ENCODE assay signal across 12 cellular contexts in genomic region chr1:234907585-234908457, GRCh38.
DNase-seq lines count a peak whose midpoint lies in the region; ATAC-seq and TF ChIP-seq lines count a peak whose summit lies in the region.
"Had no signal": no experiment of that assay in that cellular context is flagged by ENCODE, and none has a peak within 500 bp of the region (broad histone marks: within the 10 kb centered on the region; RNA-seq: fewer than 3 reads in every experiment).

No MANE protein-coding gene starts in this region.

- H3K27me3 ChIP-seq in esophagus (ENCODE audit: control insufficient read depth in 1 of 2, insufficient read depth in 2 of 2, low read length in 2 of 2): no peaks in the 10 kb centered on the region
- no peaks in the 10 kb centered on the region for H3K27me3 ChIP-seq in aorta (ENCODE audit: control insufficient read depth in 1 of 2, insufficient read depth in 2 of 2, low read length in 1 of 2)

- H3K4me3 Mint-ChIP-seq in activated CD8-positive, alpha-beta T cell treated with anti-CD3 and anti-CD28 coated beads, Interleukin-2, amount 10 ng/mL, durations not matched to agents 7 days and 5 days: no peak overlapping the region
- H3K4me3 Mint-ChIP-seq in activated CD8-positive, alpha-beta T cell treated with anti-CD3 and anti-CD28 coated beads for 36 hours: no peak overlapping the region
- H3K4me3 Mint-ChIP-seq in mesothelial cell of epicardium: no peak overlapping the region
- H3K4me3 Mint-ChIP-seq: activated naive CD4-positive, alpha-beta T cell treated with anti-CD3 and anti-CD28 coated beads, Interleukin-2, amount 50 U/mL, for 24 hours had no signal

- peak overlapping the region; percentile 52 to 53 for H3K27ac ChIP-seq in esophagus (ENCODE audit: low read depth in 2 of 2, low read length in 1 of 2)
- H3K27ac ChIP-seq in aorta (ENCODE audit: low read depth in 1 of 2, low read length in 2 of 2): no peak overlapping the region

- TF ChIP-seq CTCF in activated CD8-positive, alpha-beta T cell treated with anti-CD3 and anti-CD28 coated beads for 36 hours (IDR thresholded peaks at IDR 0.05): no peak
- no peak for TF ChIP-seq CTCF in mesothelial cell of epicardium (IDR thresholded peaks at IDR 0.05; ENCODE audit: unreplicated experiment)

- 62 to 82% methylated on average over 12 of the region's 12 CpGs for WGBS in esophagus, 2 donors
- 80 to 82% methylated on average over 12 of the region's 12 CpGs for WGBS in aorta, 2 donors

- peaks cover 22% of the 10 kb centered on the region for H3K4me1 Mint-ChIP-seq in activated CD8-positive, alpha-beta T cell treated with anti-CD3 and anti-CD28 coated beads, Interleukin-2, amount 10 ng/mL, durations not matched to agents 7 days and 5 days (ENCODE audit: low read depth)
- H3K4me1 Mint-ChIP-seq in activated CD8-positive, alpha-beta T cell treated with anti-CD3 and anti-CD28 coated beads for 36 hours (ENCODE audit: low read depth): peaks cover 19% of the 10 kb centered on the region
- H3K4me1 Mint-ChIP-seq in mesothelial cell of epicardium: peaks cover 20% of the 10 kb centered on the region

- intact Hi-C loops in activated CD8-positive, alpha-beta T cell treated with anti-CD3 and anti-CD28 coated beads for 36 hours (cut with micrococcal nuclease): no loop called here
- intact Hi-C loops in aorta (cut with DNase I): no loop called here

- no peaks in the 10 kb centered on the region for H3K27me3 Mint-ChIP-seq in activated CD8-positive, alpha-beta T cell treated with anti-CD3 and anti-CD28 coated beads, Interleukin-2, amount 10 ng/mL, durations not matched to agents 7 days and 5 days (ENCODE audit: low read depth)
- H3K27me3 Mint-ChIP-seq in activated CD8-positive, alpha-beta T cell treated with anti-CD3 and anti-CD28 coated beads for 36 hours: no peaks in the 10 kb centered on the region
- H3K27me3 Mint-ChIP-seq in mesothelial cell of epicardium (ENCODE audit: low read depth): peaks cover 2% of the 10 kb centered on the region
- H3K27me3 Mint-ChIP-seq: activated naive CD4-positive, alpha-beta T cell treated with anti-CD3 and anti-CD28 coated beads, Interleukin-2, amount 50 U/mL, for 24 hours had no signal

- H3K9me3 ChIP-seq in esophagus (ENCODE audit: control insufficient read depth in 2 of 2, insufficient read depth in 1 of 2, low read depth in 1 of 2, low read length in 1 of 2) (no peaks in the 10 kb centered on the region), aorta (ENCODE audit: control insufficient read depth, low read length) (no peaks in the 10 kb centered on the region)

- H3K9me3 Mint-ChIP-seq in activated CD8-positive, alpha-beta T cell treated with anti-CD3 and anti-CD28 coated beads, Interleukin-2, amount 10 ng/mL, durations not matched to agents 7 days and 5 days (ENCODE audit: insufficient read depth): no peaks in the 10 kb centered on the region
- H3K9me3 Mint-ChIP-seq in activated CD8-positive, alpha-beta T cell treated with anti-CD3 and anti-CD28 coated beads for 36 hours: no peaks in the 10 kb centered on the region
- no peaks in the 10 kb centered on the region for H3K9me3 Mint-ChIP-seq in mesothelial cell of epicardium
- H3K9me3 Mint-ChIP-seq: activated naive CD4-positive, alpha-beta T cell treated with anti-CD3 and anti-CD28 coated beads, Interleukin-2, amount 50 U/mL, for 24 hours had no signal

- POLR2A ChIA-PET in activated CD8-positive, alpha-beta T cell treated with anti-CD3 and anti-CD28 coated beads, Interleukin-2, amount 10 ng/mL, durations not matched to agents 7 days and 5 days (lab: Charles Lee): interaction anchor here (1.3 kb wide), 1 partner anchor 9 kb away, joined by 3 read pairs; no protein-coding TSS in a partner anchor
- POLR2A ChIA-PET in activated CD8-positive, alpha-beta T cell treated with anti-CD3 and anti-CD28 coated beads for 36 hours (lab: Charles Lee): interaction anchor here (1.1 kb wide), 1 partner anchor 57 kb away, joined by 3 read pairs; no protein-coding TSS in a partner anchor

- peak overlapping the region; percentile 10 for H3K27ac Mint-ChIP-seq in activated CD8-positive, alpha-beta T cell treated with anti-CD3 and anti-CD28 coated beads, Interleukin-2, amount 10 ng/mL, durations not matched to agents 7 days and 5 days
- no peak overlapping the region for H3K27ac Mint-ChIP-seq in activated CD8-positive, alpha-beta T cell treated with anti-CD3 and anti-CD28 coated beads for 36 hours
- H3K27ac Mint-ChIP-seq in mesothelial cell of epicardium: peak overlapping the region; percentile 80
- H3K27ac Mint-ChIP-seq: activated naive CD4-positive, alpha-beta T cell treated with anti-CD3 and anti-CD28 coated beads, Interleukin-2, amount 50 U/mL, for 24 hours had no signal

- no peak for DNase-seq in activated CD8-positive, alpha-beta T cell treated with anti-CD3 and anti-CD28 coated beads, Interleukin-2, amount 10 ng/mL, durations not matched to agents 7 days and 5 days
- no peak for DNase-seq in activated CD8-positive, alpha-beta T cell treated with anti-CD3 and anti-CD28 coated beads for 36 hours
- DNase-seq in mesothelial cell of epicardium (ENCODE audit: low spot score in 2 of 2, unreplicated experiment in 2 of 2): no peak
- no peak for DNase-seq in aorta
- DNase-seq in central memory CD4-positive, alpha-beta T cell: no peak
- DNase-seq: 8988T, NCI-H82, retina had no signal

- H3K36me3 ChIP-seq in esophagus (ENCODE audit: control insufficient read depth in 2 of 2, insufficient read depth in 2 of 2, low read length in 1 of 2) (no peaks in the 10 kb centered on the region), aorta (ENCODE audit: control insufficient read depth in 1 of 2, insufficient read depth in 2 of 2, low read length in 1 of 2) (no peaks in the 10 kb centered on the region)

- CTCF ChIA-PET in activated CD8-positive, alpha-beta T cell treated with anti-CD3 and anti-CD28 coated beads, Interleukin-2, amount 10 ng/mL, durations not matched to agents 7 days and 5 days (lab: Charles Lee): interaction anchor here (0.5 to 1.1 kb wide), 3 partner anchors 62 to 973 kb away, joined by 3 to 4 read pairs (median 3); no protein-coding TSS in a partner anchor
- CTCF ChIA-PET in activated CD8-positive, alpha-beta T cell treated with anti-CD3 and anti-CD28 coated beads for 36 hours (lab: Charles Lee): no interaction called here

- no peaks in the 10 kb centered on the region for H3K36me3 Mint-ChIP-seq in activated CD8-positive, alpha-beta T cell treated with anti-CD3 and anti-CD28 coated beads, Interleukin-2, amount 10 ng/mL, durations not matched to agents 7 days and 5 days (ENCODE audit: low read depth)
- H3K36me3 Mint-ChIP-seq in activated CD8-positive, alpha-beta T cell treated with anti-CD3 and anti-CD28 coated beads for 36 hours (ENCODE audit: low read depth): no peaks in the 10 kb centered on the region
- H3K36me3 Mint-ChIP-seq in mesothelial cell of epicardium: no peaks in the 10 kb centered on the region
- H3K36me3 Mint-ChIP-seq: activated naive CD4-positive, alpha-beta T cell treated with anti-CD3 and anti-CD28 coated beads, Interleukin-2, amount 50 U/mL, for 24 hours had no signal

- ATAC-seq in activated CD8-positive, alpha-beta T cell treated with anti-CD3 and anti-CD28 coated beads, Interleukin-2, amount 10 ng/mL, durations not matched to agents 7 days and 5 days: no peak
- no peak for ATAC-seq in activated CD8-positive, alpha-beta T cell treated with anti-CD3 and anti-CD28 coated beads for 36 hours
- ATAC-seq in aorta (ENCODE audit: low FRiP score) (peak; percentile 58), HG02678 (IDR thresholded peaks at IDR 0.05; ENCODE audit: unreplicated experiment) (no peak), GM18868 (IDR thresholded peaks at IDR 0.05; ENCODE audit: unreplicated experiment) (no peak)

- H3K4me3 ChIP-seq in esophagus (ENCODE audit: low read depth in 1 of 2, low read length in 2 of 2) (no peak overlapping the region), aorta (ENCODE audit: low read length in 2 of 2) (no peak overlapping the region)

- H3K4me1 ChIP-seq in esophagus (ENCODE audit: control insufficient read depth in 2 of 2, insufficient read depth in 2 of 2, low read length in 1 of 2): no peaks in the 10 kb centered on the region
- H3K4me1 ChIP-seq in aorta (ENCODE audit: control insufficient read depth in 1 of 2, insufficient read depth in 2 of 2, low read length in 2 of 2): peaks cover 5 to 6% of the 10 kb centered on the region in 2 donors

Comparison
In these comparisons a context has a peak if more than half of its experiments do, and no peak if none do; other contexts are left out.
1. H3K27ac ChIP-seq: peak in esophagus (2 of 2); none in aorta (0 of 2).